ENCODE assay signal across 1 cellular context in the genomic region with DNA sequence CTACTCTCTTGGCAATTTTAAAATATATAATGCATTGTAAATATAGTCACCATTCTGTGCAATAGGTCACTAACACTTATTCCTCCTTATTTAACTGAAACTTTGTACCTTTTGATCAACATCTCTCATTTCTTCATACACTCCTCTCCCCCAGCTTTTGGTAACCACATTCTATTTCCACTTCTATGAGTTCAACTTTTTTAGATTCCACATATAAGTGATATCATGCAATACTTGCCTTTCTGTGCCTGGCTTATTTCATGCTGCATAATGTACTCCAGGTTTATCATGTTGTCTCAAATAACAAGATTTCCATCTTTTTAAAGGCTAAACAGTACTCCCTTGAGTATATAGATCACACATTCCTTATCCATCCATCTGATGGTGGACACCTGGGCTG.
TF ChIP-seq lines count a peak whose summit lies in the region.

No MANE protein-coding gene starts in this region.

TF ChIP-seq in SK-N-SH treated with all-trans-retinoic acid at 6 μM for 48 hours, 23 proteins besides CTCF, POLR2A, EP300 and RAD21 (continued from another document):
- TF ChIP-seq TSHZ2 (CRISPR knock-in tag; IDR thresholded peaks at IDR 0.05): no peak
